Comparison of ENCODE assay signal across 32 cellular contexts in the genomic region with DNA sequence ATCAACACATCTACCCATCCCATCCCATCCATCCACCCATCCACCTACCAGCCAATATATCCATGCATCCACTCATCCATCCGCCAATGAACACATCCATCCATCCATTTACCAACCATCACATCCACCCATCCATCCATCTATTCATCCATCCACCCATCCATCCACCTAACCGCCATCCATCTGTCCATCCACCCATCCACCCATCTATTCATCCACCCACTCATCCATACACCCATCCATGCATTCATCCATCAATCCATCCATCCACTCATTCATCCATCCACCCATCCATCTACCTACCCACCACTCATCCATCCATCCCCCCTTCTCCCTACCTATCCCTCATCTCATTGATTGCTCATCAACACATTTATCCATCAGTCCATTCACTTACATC.
"Had no signal": no experiment of that assay in that cellular context is flagged by ENCODE, and none has a peak within 500 bp of the region (broad histone marks: within the 10 kb centered on the region; RNA-seq: fewer than 3 reads in every experiment).

No MANE protein-coding gene starts in this region.

- H3K4me2 ChIP-seq: SK-N-SH had no signal

- H3K4me3 Mint-ChIP-seq: activated CD4-positive, alpha-beta memory T cell treated with anti-CD3 and anti-CD28 coated beads, Interleukin-2, amount 10 ng/mL, durations not matched to agents 7 days and 5 days; activated CD4-positive, alpha-beta T cell treated with anti-CD3 and anti-CD28 coated beads for 36 hours; activated CD8-positive, alpha-beta memory T cell treated with anti-CD3 and anti-CD28 coated beads, Interleukin-2, amount 10 ng/mL, durations not matched to agents 7 days and 5 days; T-helper 1 cell treated with Interleukin-12 subunit alpha and Interleukin-12 subunit beta and Interleukin-4 antibody, amounts not matched to agents 30 μg/mL and 1 μg/mL, for 36 hours; T-helper 2 cell treated with Interferon-gamma antibody and Interleukin-4, amounts not matched to agents 5 μg/mL and 100 μg/mL, for 36 hours had no signal

- H3K9me3 Mint-ChIP-seq: T-helper 2 cell treated with Interferon-gamma antibody and Interleukin-4, amounts not matched to agents 5 μg/mL and 100 μg/mL, for 36 hours had no signal

- H3K9me3 ChIP-seq: adrenal gland, body of pancreas, SJSA1, SK-N-SH had no signal

- FAIRE-seq: astrocyte, TTC549 had no signal

- ATAC-seq: activated CD4-positive, alpha-beta T cell treated with anti-CD3 and anti-CD28 coated beads for 36 hours; activated CD4-positive, CD25-positive, alpha-beta regulatory T cell treated with anti-CD3 and anti-CD28 coated beads, Interleukin-2, amount 50 U/mL, for 24 hours; activated CD8-positive, alpha-beta memory T cell treated with anti-CD3 and anti-CD28 coated beads, Interleukin-2, amount 10 ng/mL, durations not matched to agents 7 days and 5 days; body of pancreas; PC-3 had no signal

- H3K4me1 ChIP-seq: adrenal gland, body of pancreas, breast epithelium, Peyer's patch had no signal

- DNase-seq: activated CD4-positive, alpha-beta memory T cell treated with anti-CD3 and anti-CD28 coated beads, Interleukin-2, amount 10 ng/mL, durations not matched to agents 7 days and 5 days; activated CD4-positive, alpha-beta T cell treated with anti-CD3 and anti-CD28 coated beads for 36 hours; activated CD4-positive, alpha-beta T cell treated with anti-CD3 and anti-CD28 coated beads, Interleukin-2, amount 50 U/mL, for 1 hour; activated CD8-positive, alpha-beta memory T cell treated with anti-CD3 and anti-CD28 coated beads for 24 hours; activated CD8-positive, alpha-beta memory T cell treated with anti-CD3 and anti-CD28 coated beads, Interleukin-2, amount 10 ng/mL, durations not matched to agents 7 days and 5 days; activated CD8-positive, alpha-beta memory T cell treated with anti-CD3 and anti-CD28 coated beads, Interleukin-2, amount 50 U/mL, for 48 hours; activated effector memory CD4-positive, alpha-beta T cell treated with Interleukin-2 at 50 U/mL for 16 hours; activated naive CD4-positive, alpha-beta T cell; activated naive CD4-positive, alpha-beta T cell treated with anti-CD3 and anti-CD28 coated beads, Interleukin-2, amount 50 U/mL, for 16 hours; activated T-cell treated with anti-CD3 and anti-CD28 coated beads, Interleukin-2, amount 50 U/mL, for 48 hours; adrenal gland; body of pancreas; NCI-H1105; NCI-H1417 treated with DMSO at 0.1 percent for 48 hours; NCI-H187 treated with DMSO at 0.1 percent for 48 hours; NCI-H2081; NCI-H226; NCI-H446 treated with DMSO at 0.1 percent for 48 hours; NCI-H524; NCI-H69; PC-3; RPMI8226; SHP77 treated with DMSO at 0.1 percent for 48 hours; SK-N-SH had no signal

- H3K36me3 Mint-ChIP-seq: activated CD8-positive, alpha-beta memory T cell treated with anti-CD3 and anti-CD28 coated beads, Interleukin-2, amount 10 ng/mL, durations not matched to agents 7 days and 5 days had no signal

- H3K27me3 ChIP-seq: adrenal gland, body of pancreas, breast epithelium, Peyer's patch, SJSA1 had no signal

- H3K4me3 ChIP-seq: adrenal gland, body of pancreas, breast epithelium, Peyer's patch, SJSA1 had no signal

- H3K27ac ChIP-seq: adrenal gland, body of pancreas, breast epithelium, Peyer's patch, SJSA1 had no signal

- H3K27ac Mint-ChIP-seq: activated CD4-positive, alpha-beta memory T cell treated with anti-CD3 and anti-CD28 coated beads, Interleukin-2, amount 10 ng/mL, durations not matched to agents 7 days and 5 days; activated CD4-positive, alpha-beta T cell treated with anti-CD3 and anti-CD28 coated beads for 36 hours; activated CD8-positive, alpha-beta memory T cell treated with anti-CD3 and anti-CD28 coated beads, Interleukin-2, amount 10 ng/mL, durations not matched to agents 7 days and 5 days; T-helper 1 cell treated with Interleukin-12 subunit alpha and Interleukin-12 subunit beta and Interleukin-4 antibody, amounts not matched to agents 30 μg/mL and 1 μg/mL, for 36 hours; T-helper 2 cell treated with Interferon-gamma antibody and Interleukin-4, amounts not matched to agents 5 μg/mL and 100 μg/mL, for 36 hours had no signal

- H3K36me3 ChIP-seq: adrenal gland, breast epithelium, Peyer's patch, SJSA1 had no signal

- H3K9ac ChIP-seq: SK-N-SH had no signal
